Comparison of ENCODE assay signal across 1 cellular context in the genomic region with DNA sequence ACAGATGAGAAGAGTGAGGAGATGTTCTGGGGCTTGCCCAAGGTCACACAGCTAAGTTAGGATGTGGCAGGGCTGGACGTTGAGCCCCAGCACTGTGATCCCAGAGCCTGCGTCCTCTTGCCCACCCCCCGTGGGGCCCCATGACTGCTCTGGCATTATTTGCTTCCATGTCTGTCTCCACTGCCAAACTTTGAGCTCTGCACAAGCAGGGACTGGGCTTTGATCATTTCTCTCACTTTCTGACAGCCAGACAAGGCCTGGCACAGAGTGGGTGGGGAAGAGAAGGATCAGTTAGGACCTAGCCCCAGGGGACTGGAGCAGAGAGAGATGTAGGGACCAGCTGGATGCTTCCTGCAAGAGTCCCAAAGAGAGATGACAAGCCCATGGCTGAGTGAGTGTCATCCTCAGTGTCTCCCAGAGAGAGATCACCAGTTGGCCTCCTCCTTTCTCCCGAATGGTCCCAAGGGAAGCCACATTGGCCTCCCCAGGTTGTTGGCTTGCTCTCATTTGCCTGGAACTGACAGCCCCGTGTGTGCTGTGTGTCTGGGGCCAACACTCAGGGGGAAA.
TF ChIP-seq lines count a peak whose summit lies in the region.

No MANE protein-coding gene starts in this region.

TF ChIP-seq in HepG2, 621 proteins besides CTCF, POLR2A, EP300 and RAD21 (continued from another document and continues in another):
- TF ChIP-seq ARID5B (CRISPR knock-in tag; IDR thresholded peaks at IDR 0.05) (peak; percentile 87), ZNF614 (CRISPR knock-in tag; IDR thresholded peaks at IDR 0.05; ENCODE audit: borderline replicate concordance) (peak; percentile 70; the same call in 1 of the 2 replicates), ZNF619 (CRISPR knock-in tag; IDR thresholded peaks at IDR 0.05) (no peak), PAXIP1 (CRISPR knock-in tag; conservative IDR thresholded peaks at IDR 0.05) (peak; percentile 95), YY1 (IDR thresholded peaks at IDR 0.05; ENCODE audit: insufficient read depth, insufficient replicate concordance, low read depth, low read length) (peak; percentile 28), RXRA (CRISPR knock-in tag; IDR thresholded peaks at IDR 0.05) (peak; percentile 82), SMARCC2 (IDR thresholded peaks at IDR 0.05) (no peak), HOXD1 (CRISPR knock-in tag; IDR thresholded peaks at IDR 0.05) (no peak), FOXA1 (IDR thresholded peaks at IDR 0.05) (no peak), FOXA1 (CRISPR knock-in tag; IDR thresholded peaks at IDR 0.05) (peak; percentile 47; the same call in 1 of the 2 replicates), ZSCAN22 (CRISPR knock-in tag; IDR thresholded peaks at IDR 0.05) (no peak), ZNF782 (CRISPR knock-in tag; IDR thresholded peaks at IDR 0.05; ENCODE audit: borderline replicate concordance) (no peak), HMGA1 (CRISPR knock-in tag; conservative IDR thresholded peaks at IDR 0.05) (no peak), POGK (CRISPR knock-in tag; conservative IDR thresholded peaks at IDR 0.05) (no peak), KDM1A (CRISPR knock-in tag; IDR thresholded peaks at IDR 0.05) (peak; percentile 97), DRAP1 (CRISPR knock-in tag; IDR thresholded peaks at IDR 0.05) (peak; percentile 34; the same call in 1 of the 2 replicates), ZNF629 (CRISPR knock-in tag; conservative IDR thresholded peaks at IDR 0.05) (peak; percentile 99), PBX2 (CRISPR knock-in tag; IDR thresholded peaks at IDR 0.05) (peak; percentile 41; the same call in 1 of the 2 replicates), NCOA2 (CRISPR knock-in tag; IDR thresholded peaks at IDR 0.05) (peak; percentile 76), ZBTB3 (CRISPR knock-in tag; IDR thresholded peaks at IDR 0.05; ENCODE audit: borderline replicate concordance, low read depth) (no peak)
- TF ChIP-seq, protein P1, sequence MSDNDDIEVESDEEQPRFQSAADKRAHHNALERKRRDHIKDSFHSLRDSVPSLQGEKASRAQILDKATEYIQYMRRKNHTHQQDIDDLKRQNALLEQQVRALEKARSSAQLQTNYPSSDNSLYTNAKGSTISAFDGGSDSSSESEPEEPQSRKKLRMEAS (IDR thresholded peaks at IDR 0.05), result peak; percentile 35; the same call in 1 of the 2 replicates
- TF ChIP-seq, protein P2, sequence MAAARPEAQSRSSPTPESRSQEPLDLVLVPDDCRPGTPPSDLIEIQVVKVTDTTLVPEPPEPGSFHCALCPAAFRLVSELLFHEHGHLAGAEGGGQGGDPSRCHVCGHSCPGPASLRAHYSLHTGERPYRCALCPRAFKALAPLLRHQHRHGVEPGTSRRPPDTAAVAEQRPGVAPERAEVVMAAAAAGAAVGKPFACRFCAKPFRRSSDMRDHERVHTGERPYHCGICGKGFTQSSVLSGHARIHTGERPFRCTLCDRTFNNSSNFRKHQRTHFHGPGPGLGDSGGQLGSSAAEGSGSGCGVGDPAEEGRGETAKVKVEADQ (CRISPR knock-in tag; IDR thresholded peaks at IDR 0.05; ENCODE audit: borderline replicate concordance), result no peak
- TF ChIP-seq, protein P3, sequence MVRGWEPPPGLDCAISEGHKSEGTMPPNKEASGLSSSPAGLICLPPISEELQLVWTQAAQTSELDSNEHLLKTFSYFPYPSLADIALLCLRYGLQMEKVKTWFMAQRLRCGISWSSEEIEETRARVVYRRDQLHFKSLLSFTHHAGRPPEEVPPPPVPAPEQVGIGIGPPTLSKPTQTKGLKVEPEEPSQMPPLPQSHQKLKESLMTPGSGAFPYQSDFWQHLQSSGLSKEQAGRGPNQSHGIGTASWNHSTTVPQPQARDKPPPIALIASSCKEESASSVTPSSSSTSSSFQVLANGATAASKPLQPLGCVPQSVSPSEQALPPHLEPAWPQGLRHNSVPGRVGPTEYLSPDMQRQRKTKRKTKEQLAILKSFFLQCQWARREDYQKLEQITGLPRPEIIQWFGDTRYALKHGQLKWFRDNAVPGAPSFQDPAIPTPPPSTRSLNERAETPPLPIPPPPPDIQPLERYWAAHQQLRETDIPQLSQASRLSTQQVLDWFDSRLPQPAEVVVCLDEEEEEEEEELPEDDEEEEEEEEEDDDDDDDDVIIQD (CRISPR knock-in tag; IDR thresholded peaks at IDR 0.05; ENCODE audit: low read depth), result peak; percentile 56
- TF ChIP-seq, protein P4, sequence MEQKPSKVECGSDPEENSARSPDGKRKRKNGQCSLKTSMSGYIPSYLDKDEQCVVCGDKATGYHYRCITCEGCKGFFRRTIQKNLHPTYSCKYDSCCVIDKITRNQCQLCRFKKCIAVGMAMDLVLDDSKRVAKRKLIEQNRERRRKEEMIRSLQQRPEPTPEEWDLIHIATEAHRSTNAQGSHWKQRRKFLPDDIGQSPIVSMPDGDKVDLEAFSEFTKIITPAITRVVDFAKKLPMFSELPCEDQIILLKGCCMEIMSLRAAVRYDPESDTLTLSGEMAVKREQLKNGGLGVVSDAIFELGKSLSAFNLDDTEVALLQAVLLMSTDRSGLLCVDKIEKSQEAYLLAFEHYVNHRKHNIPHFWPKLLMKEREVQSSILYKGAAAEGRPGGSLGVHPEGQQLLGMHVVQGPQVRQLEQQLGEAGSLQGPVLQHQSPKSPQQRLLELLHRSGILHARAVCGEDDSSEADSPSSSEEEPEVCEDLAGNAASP (CRISPR knock-in tag; IDR thresholded peaks at IDR 0.05; ENCODE audit: borderline replicate concordance), result peak; percentile 55; the same call in 1 of the 2 replicates
- TF ChIP-seq, protein P5, sequence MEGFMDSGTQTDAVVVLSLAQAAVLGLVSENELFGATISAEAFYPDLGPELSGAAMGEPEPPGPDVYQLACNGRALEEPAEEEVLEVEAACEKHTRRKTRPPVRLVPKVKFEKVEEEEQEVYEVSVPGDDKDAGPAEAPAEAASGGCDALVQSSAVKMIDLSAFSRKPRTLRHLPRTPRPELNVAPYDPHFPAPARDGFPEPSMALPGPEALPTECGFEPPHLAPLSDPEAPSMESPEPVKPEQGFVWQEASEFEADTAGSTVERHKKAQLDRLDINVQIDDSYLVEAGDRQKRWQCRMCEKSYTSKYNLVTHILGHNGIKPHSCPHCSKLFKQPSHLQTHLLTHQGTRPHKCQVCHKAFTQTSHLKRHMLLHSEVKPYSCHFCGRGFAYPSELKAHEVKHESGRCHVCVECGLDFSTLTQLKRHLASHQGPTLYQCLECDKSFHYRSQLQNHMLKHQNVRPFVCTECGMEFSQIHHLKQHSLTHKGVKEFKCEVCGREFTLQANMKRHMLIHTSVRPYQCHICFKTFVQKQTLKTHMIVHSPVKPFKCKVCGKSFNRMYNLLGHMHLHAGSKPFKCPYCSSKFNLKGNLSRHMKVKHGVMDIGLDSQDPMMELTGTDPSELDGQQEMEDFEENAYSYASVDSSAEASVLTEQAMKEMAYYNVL (CRISPR knock-in tag; IDR thresholded peaks at IDR 0.05; ENCODE audit: borderline replicate concordance), result peak; percentile 73; the same call in 1 of the 2 replicates
- TF ChIP-seq, protein P6, sequence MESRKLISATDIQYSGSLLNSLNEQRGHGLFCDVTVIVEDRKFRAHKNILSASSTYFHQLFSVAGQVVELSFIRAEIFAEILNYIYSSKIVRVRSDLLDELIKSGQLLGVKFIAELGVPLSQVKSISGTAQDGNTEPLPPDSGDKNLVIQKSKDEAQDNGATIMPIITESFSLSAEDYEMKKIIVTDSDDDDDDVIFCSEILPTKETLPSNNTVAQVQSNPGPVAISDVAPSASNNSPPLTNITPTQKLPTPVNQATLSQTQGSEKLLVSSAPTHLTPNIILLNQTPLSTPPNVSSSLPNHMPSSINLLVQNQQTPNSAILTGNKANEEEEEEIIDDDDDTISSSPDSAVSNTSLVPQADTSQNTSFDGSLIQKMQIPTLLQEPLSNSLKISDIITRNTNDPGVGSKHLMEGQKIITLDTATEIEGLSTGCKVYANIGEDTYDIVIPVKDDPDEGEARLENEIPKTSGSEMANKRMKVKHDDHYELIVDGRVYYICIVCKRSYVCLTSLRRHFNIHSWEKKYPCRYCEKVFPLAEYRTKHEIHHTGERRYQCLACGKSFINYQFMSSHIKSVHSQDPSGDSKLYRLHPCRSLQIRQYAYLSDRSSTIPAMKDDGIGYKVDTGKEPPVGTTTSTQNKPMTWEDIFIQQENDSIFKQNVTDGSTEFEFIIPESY (CRISPR knock-in tag; IDR thresholded peaks at IDR 0.05), result no peak
- TF ChIP-seq, protein P7, sequence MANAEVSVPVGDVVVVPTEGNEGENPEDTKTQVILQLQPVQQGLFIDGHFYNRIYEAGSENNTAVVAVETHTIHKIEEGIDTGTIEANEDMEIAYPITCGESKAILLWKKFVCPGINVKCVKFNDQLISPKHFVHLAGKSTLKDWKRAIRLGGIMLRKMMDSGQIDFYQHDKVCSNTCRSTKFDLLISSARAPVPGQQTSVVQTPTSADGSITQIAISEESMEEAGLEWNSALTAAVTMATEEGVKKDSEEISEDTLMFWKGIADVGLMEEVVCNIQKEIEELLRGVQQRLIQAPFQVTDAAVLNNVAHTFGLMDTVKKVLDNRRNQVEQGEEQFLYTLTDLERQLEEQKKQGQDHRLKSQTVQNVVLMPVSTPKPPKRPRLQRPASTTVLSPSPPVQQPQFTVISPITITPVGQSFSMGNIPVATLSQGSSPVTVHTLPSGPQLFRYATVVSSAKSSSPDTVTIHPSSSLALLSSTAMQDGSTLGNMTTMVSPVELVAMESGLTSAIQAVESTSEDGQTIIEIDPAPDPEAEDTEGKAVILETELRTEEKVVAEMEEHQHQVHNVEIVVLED (CRISPR knock-in tag; IDR thresholded peaks at IDR 0.05; ENCODE audit: borderline replicate concordance), result no peak
